ENCODE assay signal across 1 cellular context in genomic region chrX:10052906-10053625, GRCh38.
TF ChIP-seq lines count a peak whose summit lies in the region.

No MANE protein-coding gene starts in this region.

TF ChIP-seq in HepG2, 621 proteins besides CTCF, POLR2A, EP300 and RAD21 (continued from another document):
- TF ChIP-seq ZNF407 (CRISPR knock-in tag; IDR thresholded peaks at IDR 0.05; ENCODE audit: not compliant biosample characterization) (no peak), SMC3 (IDR thresholded peaks at IDR 0.05; ENCODE audit: low read length) (no peak), ZNF598 (CRISPR knock-in tag; IDR thresholded peaks at IDR 0.05; ENCODE audit: borderline replicate concordance) (no peak)
TF ChIP-seq in HepG2: peak in this region for 0.
